ENCODE assay signal across 9 cellular contexts in genomic region chr3:11154036-11154952, GRCh38. TPM values are rescaled to one million over a fixed set of nuclear protein-coding genes. Genes with fewer than 3 reads are reported as not detected.
DNase-seq lines count a peak whose midpoint lies in the region; ATAC-seq and TF ChIP-seq lines count a peak whose summit lies in the region.
"Had no signal": no experiment of that assay in that cellular context is flagged by ENCODE, and none has a peak within 500 bp of the region (broad histone marks: within the 10 kb centered on the region; RNA-seq: fewer than 3 reads in every experiment).

HRH1 (plus strand) TSS chr3:11154493; CDS start chr3:11259038, 104,545 bp downstream.

- H3K9me2 ChIP-seq in HCT116 (ENCODE audit: insufficient read depth) = no peaks in the 10 kb centered on the region

- ATAC-seq in HCT116 (peak; percentile 60), heart left ventricle (peak in 3 of 4 donors; percentile 18 to 68 (median 57)), HG03159 (IDR thresholded peaks at IDR 0.05; ENCODE audit: unreplicated experiment) (no peak), GM21825 (IDR thresholded peaks at IDR 0.05; ENCODE audit: unreplicated experiment) (no peak), GM21786 (IDR thresholded peaks at IDR 0.05; ENCODE audit: unreplicated experiment) (no peak), HG02870 (IDR thresholded peaks at IDR 0.05; ENCODE audit: unreplicated experiment) (no peak)
- peak; percentile 47 for ATAC-seq in activated CD8-positive, alpha-beta T cell treated with anti-CD3 and anti-CD28 coated beads for 36 hours

- H3K27ac Mint-ChIP-seq in activated CD8-positive, alpha-beta T cell treated with anti-CD3 and anti-CD28 coated beads for 36 hours = no peak within 1 kb of the TSS
- H3K27ac Mint-ChIP-seq: natural killer cell treated with Interleukin-12 subunit alpha and Interleukin-12 subunit beta and Interleukin-15 and Interleukin-18, amount 100 ng/mL, for 72 hours had no signal

- peak within 1 kb of the TSS; percentile 47 for H3K9ac ChIP-seq in HCT116 (ENCODE audit: low read length)
- H3K9ac ChIP-seq in rectal smooth muscle tissue (ENCODE audit: low read length) = no peak within 1 kb of the TSS

- peaks cover 55% of the 10 kb centered on the region for H3K27me3 Mint-ChIP-seq in activated CD8-positive, alpha-beta T cell treated with anti-CD3 and anti-CD28 coated beads for 36 hours

- TF ChIP-seq POLR2A in HCT116 (IDR thresholded peaks at IDR 0.05; ENCODE audit: borderline replicate concordance, extremely low read depth, insufficient read depth, insufficient read length) (no peak), heart left ventricle (IDR thresholded peaks at IDR 0.05) (no peak)

- peak within 1 kb of the TSS; percentile 33 for H3K4me3 Mint-ChIP-seq in activated CD8-positive, alpha-beta T cell treated with anti-CD3 and anti-CD28 coated beads for 36 hours
- H3K4me3 Mint-ChIP-seq: natural killer cell treated with Interleukin-12 subunit alpha and Interleukin-12 subunit beta and Interleukin-15 and Interleukin-18, amount 100 ng/mL, for 72 hours had no signal

- H3K36me3 ChIP-seq in HCT116 (ENCODE audit: control insufficient read depth in 1 of 2, insufficient read depth in 2 of 2, low read length in 2 of 2) (no peaks in the 10 kb centered on the region), heart left ventricle (no peaks in the 10 kb centered on the region), rectal smooth muscle tissue (ENCODE audit: control insufficient read depth, insufficient read depth, low read length) (no peaks in the 10 kb centered on the region)

- POLR2A ChIA-PET in HCT116 (lab: Charles Lee) = interaction anchor here (0.7 to 1.3 kb wide), 2 partner anchors 58 to 497 kb away, joined by 3 read pairs; no protein-coding TSS in a partner anchor
- POLR2A ChIA-PET in activated CD8-positive, alpha-beta T cell treated with anti-CD3 and anti-CD28 coated beads for 36 hours (lab: Charles Lee) = interaction anchor here (0.5 kb wide), 1 partner anchor 132 kb away, joined by 3 read pairs; no protein-coding TSS in a partner anchor

- H3K4me1 ChIP-seq in HCT116 (ENCODE audit: control insufficient read depth in 1 of 2, insufficient read depth in 2 of 2, low read length in 2 of 2) (peaks cover 10 to 30% of the 10 kb centered on the region in 2 experiments; a peak in 3 of 4 replicates), heart left ventricle (peaks cover 0 to 65% (median 11%) of the 10 kb centered on the region in 12 donors), rectal smooth muscle tissue (ENCODE audit: control insufficient read depth, insufficient read depth, low read length) (peaks cover 4% of the 10 kb centered on the region)

- RAD21 ChIA-PET in HCT116 (lab: Charles Lee; ENCODE audit: low non-redundant PET in 1 of 2, low total read pairs in 2 of 2, uncharacterized antibody in 2 of 2, unreplicated experiment in 2 of 2) = interaction anchor here (0.7 to 1.7 kb wide), 3 partner anchors 58 to 496 kb away, joined by 3 to 5 read pairs (median 3); no protein-coding TSS in a partner anchor

- H3K27me3 ChIP-seq in HCT116 (ENCODE audit: insufficient read depth, low read length) = no peaks in the 10 kb centered on the region
- peaks cover 0 to 24% (median 10%) of the 10 kb centered on the region in 9 donors for H3K27me3 ChIP-seq in heart left ventricle
- H3K27me3 ChIP-seq in rectal smooth muscle tissue (ENCODE audit: control insufficient read depth, insufficient read depth, low read length) = no peaks in the 10 kb centered on the region

- H4K20me1 ChIP-seq in HCT116 (ENCODE audit: insufficient read depth) = no peaks in the 10 kb centered on the region

- H3K4me2 ChIP-seq in HCT116 (ENCODE audit: low read length) = peak within 1 kb of the TSS; percentile 98

- peak within 1 kb of the TSS; percentile 56 for H2AFZ ChIP-seq in HCT116 (ENCODE audit: low read depth, low read length, poor library complexity, severe bottlenecking)

- no peak for TF ChIP-seq RAD21 in HCT116 (IDR thresholded peaks at IDR 0.05; ENCODE audit: low read depth)

- TF ChIP-seq CTCF in HCT116 (IDR thresholded peaks at IDR 0.05 in 2 of 3, conservative IDR thresholded peaks at IDR 0.05 in 1 of 3; ENCODE audit: borderline replicate concordance in 1 of 3, insufficient read depth in 1 of 3, low read depth in 2 of 3, low read length in 2 of 3) = no peak
- TF ChIP-seq CTCF in activated CD8-positive, alpha-beta T cell treated with anti-CD3 and anti-CD28 coated beads for 36 hours (IDR thresholded peaks at IDR 0.05) = no peak
- TF ChIP-seq CTCF in heart left ventricle (IDR thresholded peaks at IDR 0.05) = no peak

- H3K4me1 Mint-ChIP-seq in activated CD8-positive, alpha-beta T cell treated with anti-CD3 and anti-CD28 coated beads for 36 hours (ENCODE audit: low read depth) = peaks cover 8% of the 10 kb centered on the region

- H3K27ac ChIP-seq in HCT116 (ENCODE audit: low read depth, low read length) (peak within 1 kb of the TSS; percentile 41; the same call in 1 of the 2 replicates), heart left ventricle (peak within 1 kb of the TSS in 7 of 12 donors; percentile 10 to 72 (median 57)), rectal smooth muscle tissue (ENCODE audit: low read depth, low read length) (peak within 1 kb of the TSS; percentile 27)

- 2 to 4% (median 2%) methylated on average over 32 to 98 of the region's 98 CpGs for WGBS in heart left ventricle, 4 donors

- no peaks in the 10 kb centered on the region for H3K9me3 Mint-ChIP-seq in activated CD8-positive, alpha-beta T cell treated with anti-CD3 and anti-CD28 coated beads for 36 hours
- H3K9me3 Mint-ChIP-seq: natural killer cell treated with Interleukin-12 subunit alpha and Interleukin-12 subunit beta and Interleukin-15 and Interleukin-18, amount 100 ng/mL, for 72 hours had no signal

- CTCF ChIA-PET in HCT116 (lab: Charles Lee) = interaction anchor here (0.9 to 2.9 kb wide), 7 partner anchors 10 to 181 kb away, joined by 3 to 9 read pairs (median 4); no protein-coding TSS in a partner anchor
- CTCF ChIA-PET in activated CD8-positive, alpha-beta T cell treated with anti-CD3 and anti-CD28 coated beads for 36 hours (lab: Charles Lee) = interaction anchor here (0.8 to 1.8 kb wide), 4 partner anchors 94 to 500 kb away, joined by 3 to 8 read pairs (median 4); no protein-coding TSS in a partner anchor

- intact Hi-C loops in HCT116 (cut with micrococcal nuclease) (loop anchor here (10.0 kb wide), 1 partner anchor 501 kb away; no protein-coding TSS in a partner anchor), heart left ventricle (cut with DNase I) (loop anchor here in 6 of 10 donors (2.0 to 10.0 kb wide), 5 partner anchors 51 to 181 kb away; no protein-coding TSS in a partner anchor)
- intact Hi-C loops in activated CD8-positive, alpha-beta T cell treated with anti-CD3 and anti-CD28 coated beads for 36 hours (cut with micrococcal nuclease) = no loop called here

- no TSS peak for BruUV-seq in HCT116 (replicated peaks; lab: Mats Ljungman, UMichigan)

- no peaks in the 10 kb centered on the region for H3K79me2 ChIP-seq in HCT116 (ENCODE audit: insufficient read depth, low read length)

- no peaks in the 10 kb centered on the region for H3K36me3 Mint-ChIP-seq in activated CD8-positive, alpha-beta T cell treated with anti-CD3 and anti-CD28 coated beads for 36 hours (ENCODE audit: low read depth)
- H3K36me3 Mint-ChIP-seq: natural killer cell treated with Interleukin-12 subunit alpha and Interleukin-12 subunit beta and Interleukin-15 and Interleukin-18, amount 100 ng/mL, for 72 hours had no signal

- DNase-seq in HCT116 (ENCODE audit: low read depth, low spot score) (no peak), heart left ventricle (peak in 4 of 5 donors; percentile 34 to 47 (median 40))
- DNase-seq in activated CD8-positive, alpha-beta T cell treated with anti-CD3 and anti-CD28 coated beads for 36 hours = peak; percentile 40

- H3K9me3 ChIP-seq in HCT116 (ENCODE audit: control insufficient read depth in 1 of 2, insufficient read depth in 1 of 2, low read depth in 1 of 2, low read length in 2 of 2) (no peaks in the 10 kb centered on the region), heart left ventricle (no peaks in the 10 kb centered on the region)

- H3K4me3 ChIP-seq in HCT116 (replicated peaks in 1 of 2; ENCODE audit: low read depth in 1 of 2, low read length in 2 of 2) = peak within 1 kb of the TSS; percentile 48 to 77
- peak within 1 kb of the TSS; percentile 42 to 68 (median 55) for H3K4me3 ChIP-seq in heart left ventricle
- H3K4me3 ChIP-seq in rectal smooth muscle tissue (ENCODE audit: low read length) = peak within 1 kb of the TSS; percentile 60

TF ChIP-seq in HCT116, 20 proteins besides CTCF, POLR2A, EP300 and RAD21:
- TF ChIP-seq ZBTB33 (IDR thresholded peaks at IDR 0.05; ENCODE audit: extremely low read depth, insufficient replicate concordance, low read length) (no peak), MAX (IDR thresholded peaks at IDR 0.05) (peak; percentile 6; the same call in 1 of the 2 replicates), ZFX (IDR thresholded peaks at IDR 0.05) (0 out of 2 replicates have a peak, but pooled peaks have one; percentile 9), EGR1 (IDR thresholded peaks at IDR 0.05; ENCODE audit: low read depth) (peak; percentile 90)

RNA-seq across cellular contexts. Expression of gene HRH1, which starts in this region (rescaled TPM):
- 7.0 TPM for total RNA-seq in HCT116 (2021; ENCODE audit: unreplicated experiment)
- polyA plus RNA-seq in HCT116 (2012) = 5.4 and 6.0 TPM in 2 replicates
- under 1 TPM; 0.34 to 0.59 TPM for total RNA-seq in activated CD8-positive, alpha-beta T cell treated with anti-CD3 and anti-CD28 coated beads for 36 hours
- total RNA-seq in heart left ventricle = 1 to 10 TPM in 6 of 9 donors, under 1 TPM in 3; 0.40 to 4.3 (median 1.4) TPM
- polyA plus RNA-seq in heart left ventricle = 1 to 10 TPM in 1 of 2 donors, under 1 TPM in 1; 0.61 to 1.3 TPM

Comparison
In these comparisons a context has a peak if more than half of its experiments do, and no peak if none do; other contexts are left out.
1. Peak in DNase-seq and ATAC-seq in activated CD8-positive, alpha-beta T cell treated with anti-CD3 and anti-CD28 coated beads for 36 hours; RNA of the gene not detected or under 1 TPM.
2. ATAC-seq: peak in HCT116 (single experiment) and heart left ventricle (3 of 4); none in HG03159 (single experiment), GM21825 (single experiment), GM21786 (single experiment) and HG02870 (single experiment).
3. Peak in every context shown above with its lines, with median percentiles within 50 percentile points of each other: H3K27ac ChIP-seq and H3K4me3 ChIP-seq.